ENCODE assay signal across 9 cellular contexts in genomic region chr17:30550512-30551273, GRCh38.
A peak's percentile ranks its signal among the peaks of the same experiment; 100 is the strongest.
DNase-seq lines count a peak whose midpoint lies in the region; ATAC-seq and TF ChIP-seq lines count a peak whose summit lies in the region.
"Had no signal": no experiment of that assay in that cellular context is flagged by ENCODE, and none has a peak within 500 bp of the region (broad histone marks: within the 10 kb centered on the region; RNA-seq: fewer than 3 reads in every experiment).

No MANE protein-coding gene starts in this region.

- peak; percentile 67 for ATAC-seq in GM19467 (IDR thresholded peaks at IDR 0.05; ENCODE audit: unreplicated experiment)
- ATAC-seq in GM21576 (IDR thresholded peaks at IDR 0.05; ENCODE audit: unreplicated experiment), result no peak

- no peak for TF ChIP-seq CTCF in epithelial cell of esophagus (IDR thresholded peaks at IDR 0.05; ENCODE audit: insufficient read depth, low read depth, low read length, missing control alignments)

- H3K4me3 ChIP-seq in epithelial cell of esophagus (ENCODE audit: low read length), result no peak overlapping the region

- DNase-seq in AG20443 (ENCODE audit: low spot score), result peak; percentile 69
- DNase-seq in NCI-H2171 (lab: John Stamatoyannopoulos, UW), result peak; percentile 4
- DNase-seq in epithelial cell of esophagus (ENCODE audit: low read depth), result peak; percentile 46
- no peak for DNase-seq in foreskin melanocyte
- no peak for DNase-seq in DMS79 (lab: John Stamatoyannopoulos, UW)
- no peak for DNase-seq in stimulated activated CD4-positive, alpha-beta T cell treated with anti-CD3 and anti-CD28 coated beads, Interleukin-2, amount 100 ng/mL, for 48 hours
- DNase-seq: stimulated activated CD4-positive, alpha-beta T cell treated with anti-CD3 and anti-CD28 coated beads, Interleukin-1b, Interleukin-23, amount 100 ng/mL, for 48 hours had no signal

Comparison
In these comparisons a context has a peak if more than half of its experiments do, and no peak if none do; other contexts are left out.
1. DNase-seq: peak in AG20443 (single experiment), NCI-H2171 (single experiment) and epithelial cell of esophagus (single experiment); none in foreskin melanocyte (single experiment), DMS79 (single experiment) and stimulated activated CD4-positive, alpha-beta T cell treated with anti-CD3 and anti-CD28 coated beads, Interleukin-2, amount 100 ng/mL, for 48 hours (0 of 2).